15 cellular contexts compared by ENCODE assay signal in the genomic region with DNA sequence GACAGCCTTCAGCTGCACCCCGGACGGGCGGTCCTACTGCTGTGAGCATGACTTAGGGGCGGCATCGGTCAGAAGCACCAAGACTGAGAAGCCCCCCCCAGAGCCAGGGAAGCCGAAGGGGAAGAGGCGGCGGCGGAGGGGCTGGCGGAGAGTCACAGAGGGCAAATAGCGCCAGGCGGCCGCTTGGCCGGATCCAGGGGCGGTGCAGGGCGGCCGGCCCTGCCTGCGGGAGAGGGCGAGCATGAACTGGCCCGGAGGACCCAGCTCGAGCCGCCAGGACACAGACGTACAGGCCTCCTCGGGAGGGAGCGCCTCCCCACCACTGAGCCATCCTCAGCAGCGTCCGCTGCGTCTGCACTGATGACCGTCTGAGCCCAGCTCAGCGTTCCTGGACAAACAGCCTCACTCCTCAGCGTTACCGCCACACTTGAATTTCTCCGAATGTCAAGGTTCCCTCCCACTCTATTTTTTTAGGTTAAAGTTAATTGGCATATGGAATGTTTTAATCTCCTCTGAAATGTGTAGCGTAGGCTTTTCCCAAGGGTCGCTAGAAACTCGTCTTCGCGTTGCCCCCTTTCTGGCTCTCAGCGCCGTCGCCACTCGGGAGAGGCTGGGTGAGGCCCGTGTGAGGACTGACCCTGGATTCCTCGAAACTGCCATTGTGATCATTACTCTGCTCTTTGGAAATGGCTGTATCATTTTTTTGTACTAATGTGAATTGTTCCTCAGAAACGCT. TPM values are rescaled to one million over a fixed set of nuclear protein-coding genes. Genes with fewer than 3 reads are reported as not detected.
DNase-seq lines count a peak whose midpoint lies in the region; ATAC-seq, FAIRE-seq and TF ChIP-seq lines count a peak whose summit lies in the region.
"Had no signal": no experiment of that assay in that cellular context is flagged by ENCODE, and none has a peak within 500 bp of the region (broad histone marks: within the 10 kb centered on the region; RNA-seq: fewer than 3 reads in every experiment).

No MANE protein-coding gene starts in this region.

- no peak for FAIRE-seq in K562 (lab: Jason Lieb, UNC)

- H3K27ac ChIP-seq in CD8-positive, alpha-beta T cell (ENCODE audit: low read depth, low read length) = no peak overlapping the region
- no peak overlapping the region for H3K27ac ChIP-seq in K562 (ENCODE audit: extremely low read depth, low read depth, low read length)
- H3K27ac ChIP-seq: right lobe of liver had no signal

- no peak overlapping the region for H2AFZ ChIP-seq in K562 (ENCODE audit: low read depth, low read length)

- BruUV-seq in K562 (replicated peaks; lab: Mats Ljungman, UMichigan) = TSS peak; percentile 36

- H3K4me1 Mint-ChIP-seq in CD8-positive, alpha-beta T cell (ENCODE audit: low read depth) = no peaks in the 10 kb centered on the region
- H3K4me1 Mint-ChIP-seq in osteocyte (ENCODE audit: unreplicated experiment) = peaks cover 7% of the 10 kb centered on the region

- no peak for ATAC-seq in CD8-positive, alpha-beta T cell
- no peak for ATAC-seq in K562

- no peak overlapping the region for H3K9ac ChIP-seq in K562 (ENCODE audit: insufficient read depth in 1 of 2, low read depth in 2 of 2, low read length in 2 of 2)

- 93% methylated on average over 39 of the region's 45 CpGs for WGBS in K562 (ENCODE audit: insufficient coverage, low coverage, missing lambda C conversion rate)

- intact Hi-C loops in CD8-positive, alpha-beta T cell (cut with DNase I, micrococcal nuclease) = no loop called here
- intact Hi-C loops in K562 (cut with micrococcal nuclease) = no loop called here

- in situ Hi-C loops in K562 (cut with MboI) = no loop called here

- DNase-seq in CD8-positive, alpha-beta T cell = no peak
- DNase-seq in H7 (peak; percentile 50), K562 (ENCODE audit: extremely low read depth in 1 of 4, low spot score in 3 of 4) (no peak), osteocyte (ENCODE audit: extremely low spot score, unreplicated experiment) (peak; percentile 51), occipital lobe (lab: John Stamatoyannopoulos, UW) (no peak), COR-L47 (lab: John Stamatoyannopoulos, UW) (no peak), NCI-H2081 treated with DMSO at 0.1 percent for 48 hours (lab: John Stamatoyannopoulos, UW) (no peak)
- DNase-seq: BE2C; foreskin fibroblast; NCI-H1105; NCI-H2107; NCI-H524; SHP77; stimulated activated CD4-positive, alpha-beta T cell treated with anti-CD3 and anti-CD28 coated beads, Interleukin-1b, Interleukin-23, amount 100 ng/mL, for 48 hours had no signal

- CTCF ChIA-PET in CD8-positive, alpha-beta T cell (lab: Charles Lee) = no interaction called here
- CTCF ChIA-PET in K562 (lab: Yijun Ruan, JAX; ENCODE audit: low intra/inter-chr PET ratio) = interaction anchor here (0.6 kb wide), 1 partner anchor 30 kb away, joined by 3 read pairs; no protein-coding TSS in a partner anchor

- no peaks in the 10 kb centered on the region for H3K9me3 ChIP-seq in CD8-positive, alpha-beta T cell (ENCODE audit: low read length)
- no peaks in the 10 kb centered on the region for H3K9me3 ChIP-seq in K562 (replicated peaks; ENCODE audit: control insufficient read depth, insufficient read depth, low read depth, low read length)
- H3K9me3 ChIP-seq: BE2C, right lobe of liver had no signal

- H3K4me1 ChIP-seq in CD8-positive, alpha-beta T cell (ENCODE audit: insufficient read depth, low read length) = no peaks in the 10 kb centered on the region
- peaks cover 2 to 22% of the 10 kb centered on the region in 2 experiments; a peak in 4 of 5 replicates for H3K4me1 ChIP-seq in K562 (replicated peaks in 1 of 2; ENCODE audit: control insufficient read depth in 2 of 2, insufficient read depth in 2 of 2, low read length in 2 of 2)
- H3K4me1 ChIP-seq: right lobe of liver had no signal

- peak overlapping the region; percentile 32 for H3K27ac Mint-ChIP-seq in CD8-positive, alpha-beta T cell
- no peak overlapping the region for H3K27ac Mint-ChIP-seq in osteocyte (ENCODE audit: unreplicated experiment)

- no peak for TF ChIP-seq CTCF in CD8-positive, alpha-beta T cell (IDR thresholded peaks at IDR 0.05)
- TF ChIP-seq CTCF in K562 (IDR thresholded peaks at IDR 0.05 in 2 of 3, conservative IDR thresholded peaks at IDR 0.05 in 1 of 3; ENCODE audit: insufficient read depth in 2 of 3, low read depth in 1 of 3, low read length in 3 of 3) (no peak), osteocyte (IDR thresholded peaks at IDR 0.05) (no peak)

- no peak for TF ChIP-seq POLR2A in K562 (conservative IDR thresholded peaks at IDR 0.05)

- no peaks in the 10 kb centered on the region for H3K27me3 Mint-ChIP-seq in CD8-positive, alpha-beta T cell (ENCODE audit: low read depth)
- H3K27me3 Mint-ChIP-seq in osteocyte (ENCODE audit: unreplicated experiment) = no peaks in the 10 kb centered on the region

- POLR2A ChIA-PET in CD8-positive, alpha-beta T cell (lab: Charles Lee) = no interaction called here
- POLR2A ChIA-PET in K562 (lab: Yijun Ruan, JAX) = interaction anchor here (0.7 to 1.1 kb wide), 4 partner anchors 8 to 94 kb away, joined by 3 to 4 read pairs (median 3); no protein-coding TSS in a partner anchor

- TF ChIP-seq EP300 in K562 (IDR thresholded peaks at IDR 0.05; ENCODE audit: low read length) = no peak

- H4K20me1 ChIP-seq in K562 (replicated peaks; ENCODE audit: control insufficient read depth, insufficient read depth, low read length) = peaks cover 15% of the 10 kb centered on the region

- H3K36me3 Mint-ChIP-seq in CD8-positive, alpha-beta T cell = peaks cover 75% of the 10 kb centered on the region
- H3K36me3 Mint-ChIP-seq in osteocyte (ENCODE audit: unreplicated experiment) = peaks cover 40% of the 10 kb centered on the region

- no peak for TF ChIP-seq RAD21 in K562 (CRISPR knock-in tag; conservative IDR thresholded peaks at IDR 0.05 in 1 of 2, IDR thresholded peaks at IDR 0.05 in 1 of 2)

- H3K4me3 ChIP-seq in CD8-positive, alpha-beta T cell (ENCODE audit: low read depth, low read length) = no peak overlapping the region
- H3K4me3 ChIP-seq in H7 (ENCODE audit: insufficient read depth, low read depth, low read length) = no peak overlapping the region
- H3K4me3 ChIP-seq in K562 = no peak overlapping the region
- H3K4me3 ChIP-seq: right lobe of liver had no signal

- no peak overlapping the region for H3K4me3 Mint-ChIP-seq in CD8-positive, alpha-beta T cell
- no peak overlapping the region for H3K4me3 Mint-ChIP-seq in osteocyte (ENCODE audit: unreplicated experiment)

- no peaks in the 10 kb centered on the region for H3K9me3 Mint-ChIP-seq in CD8-positive, alpha-beta T cell
- H3K9me3 Mint-ChIP-seq in osteocyte (ENCODE audit: unreplicated experiment) = no peaks in the 10 kb centered on the region

- H3K4me2 ChIP-seq in K562 (ENCODE audit: insufficient read depth, low read length) = no peak overlapping the region

- no peaks in the 10 kb centered on the region for H3K27me3 ChIP-seq in CD8-positive, alpha-beta T cell (ENCODE audit: insufficient read depth, low read length)
- H3K27me3 ChIP-seq in H7 (ENCODE audit: control insufficient read depth, insufficient read depth, low read length) (no peaks in the 10 kb centered on the region), K562 (ENCODE audit: control insufficient read depth in 2 of 2, insufficient read depth in 2 of 2, low read length in 2 of 2) (no peaks in the 10 kb centered on the region)
- H3K27me3 ChIP-seq: BE2C, right lobe of liver had no signal

- H3K36me3 ChIP-seq in CD8-positive, alpha-beta T cell (ENCODE audit: insufficient read depth, low read length) = peaks cover 10% of the 10 kb centered on the region
- H3K36me3 ChIP-seq in H7 (replicated peaks; ENCODE audit: control insufficient read depth, insufficient read depth, low read length) (peaks cover 26% of the 10 kb centered on the region), K562 (ENCODE audit: control insufficient read depth, insufficient read depth, low read length) (peaks cover 98% of the 10 kb centered on the region)

- no peaks in the 10 kb centered on the region for H3K79me2 ChIP-seq in K562 (ENCODE audit: control insufficient read depth, insufficient read depth, low read length)

- no peaks in the 10 kb centered on the region for H3K9me1 ChIP-seq in K562 (ENCODE audit: control insufficient read depth, insufficient read depth, low read length)

TF ChIP-seq in K562, 482 proteins besides CTCF, POLR2A, EP300 and RAD21 (continues in another document):
- no peak for TF ChIP-seq ZNF586 (CRISPR knock-in tag; conservative IDR thresholded peaks at IDR 0.05)
- no peak for TF ChIP-seq ZNF347 (CRISPR knock-in tag; IDR thresholded peaks at IDR 0.05; ENCODE audit: low read depth)

RNA-seq across cellular contexts. Expression of a gene that starts 29.9 kb away (rescaled TPM):
- 10 to 100 TPM; 39.0 to 45.8 TPM for total RNA-seq in CD8-positive, alpha-beta T cell
- total RNA-seq in H7 (2014; rRNA removed; shearing (Covaris generic)) = 61.2 and 70.4 TPM in 2 replicates
- 38.8 and 78.3 TPM in 2 replicates for total RNA-seq in K562 (2011; cell fraction: chromatin; rRNA removed; ENCODE audit: low replicate concordance)
- total RNA-seq in K562 (2011; cell fraction: nucleolus; rRNA removed) = 62.0 and 74.4 TPM in 2 replicates
- total RNA-seq in K562 (2011; cell fraction: nucleoplasm; rRNA removed) = 44.5 and 47.7 TPM in 2 replicates
- 29.1 and 33.3 TPM in 2 replicates for total RNA-seq in K562 (2014; rRNA removed)
- 10.6 and 12.0 TPM in 2 replicates for total RNA-seq in K562 (2014; rRNA removed; fragmentation: Illumina TruSeq; extraction: Trizol)
- total RNA-seq in K562 (2015; rRNA removed; fragmentation: Illumina TruSeq; extraction: Trizol) = 16.4 and 18.9 TPM in 2 replicates
- 59.6 and 63.0 TPM in 2 replicates for total RNA-seq in K562 (2021)
- 12.9 and 28.3 TPM in 2 replicates for polyA plus RNA-seq in K562 (2011; rRNA removed)
- 19.0 and 31.9 TPM in 2 replicates for polyA plus RNA-seq in K562 (2011; cell fraction: cytosol; rRNA removed)
- 59.7 and 83.0 TPM in 2 replicates for polyA plus RNA-seq in K562 (2011; cell fraction: nucleus; rRNA removed)
- 44.5 and 46.5 TPM in 2 replicates for polyA plus RNA-seq in K562 (2012)
- 14.8 and 32.1 TPM in 2 replicates for polyA plus RNA-seq in K562 (2014; fragmentation: Illumina TruSeq; extraction: Trizol)
- polyA plus RNA-seq in K562 (2014; fragmentation: Nextera tagmentation; extraction: Ambion mirVana) = 1 to 10 TPM in 1 of 2 experiments, under 1 TPM in 1; 0.76 to 1.4 TPM
- 33.6 and 36.5 TPM in 2 replicates for polyA plus RNA-seq in K562 (2014; rRNA removed)
- polyA minus RNA-seq in K562 (2011; rRNA and poly(A)+ RNA removed) = 7.8 and 9.9 TPM in 2 replicates
- polyA minus RNA-seq in K562 (2011; cell fraction: cytosol; rRNA and poly(A)+ RNA removed) = 26.9 and 38.7 TPM in 2 replicates
- polyA minus RNA-seq in K562 (2011; cell fraction: nucleus; rRNA and poly(A)+ RNA removed) = 48.3 and 117 TPM in 2 replicates
- 32.5 and 37.8 TPM in 2 replicates for total RNA-seq in osteocyte
- total RNA-seq in occipital lobe = 19.0 TPM

Comparison
In these comparisons a context has a peak if more than half of its experiments do, and no peak if none do; other contexts are left out.
1. DNase-seq: peak in H7 (single experiment) and osteocyte (single experiment); none in CD8-positive, alpha-beta T cell (0 of 7), K562 (0 of 4), occipital lobe (single experiment), COR-L47 (single experiment) and NCI-H2081 treated with DMSO at 0.1 percent for 48 hours (single experiment).